ENCODE assay signal across 17 cellular contexts in genomic region chr12:129185855-129186254, GRCh38.
"Had no signal": no experiment of that assay in that cellular context is flagged by ENCODE, and none has a peak within 500 bp of the region (broad histone marks: within the 10 kb centered on the region; RNA-seq: fewer than 3 reads in every experiment).

No MANE protein-coding gene starts in this region.

- H3K4me3 ChIP-seq: esophagus muscularis mucosa, gastrocnemius medialis, heart right ventricle, mucosa of descending colon, ovary, right atrium auricular region had no signal

- DNase-seq: effector memory CD8-positive, alpha-beta T cell; gastrocnemius medialis; heart right ventricle; hypothalamus; mucosa of descending colon; naive thymus-derived CD8-positive, alpha-beta T cell; ovary; small intestine; stimulated activated CD4-positive, alpha-beta T cell treated with anti-CD3 and anti-CD28 coated beads, Interleukin-2, amount 100 ng/mL, for 48 hours; stimulated activated naive CD4-positive, alpha-beta T cell treated with Interleukin-2 at 50 U/mL for 16 hours; trophoblast cell had no signal

- H3K27me3 Mint-ChIP-seq: dendritic cell treated with granulocyte-macrophage colony-stimulating factor and Interleukin-4, amounts not matched to agents 40 ng/mL and 50 ng/mL, for 4 days had no signal

- H3K27ac Mint-ChIP-seq: dendritic cell treated with granulocyte-macrophage colony-stimulating factor and Interleukin-4, amounts not matched to agents 40 ng/mL and 50 ng/mL, for 4 days; effector memory CD8-positive, alpha-beta T cell; naive thymus-derived CD8-positive, alpha-beta T cell had no signal

- H3K9me3 Mint-ChIP-seq: effector memory CD8-positive, alpha-beta T cell; neural crest cell had no signal

- FAIRE-seq: urothelium cell line had no signal

- H3K4me3 Mint-ChIP-seq: dendritic cell treated with granulocyte-macrophage colony-stimulating factor and Interleukin-4, amounts not matched to agents 40 ng/mL and 50 ng/mL, for 4 days; effector memory CD8-positive, alpha-beta T cell; naive thymus-derived CD8-positive, alpha-beta T cell; neural crest cell had no signal

- ATAC-seq: effector memory CD8-positive, alpha-beta T cell; gastrocnemius medialis; heart right ventricle; left lobe of liver; mucosa of descending colon; naive thymus-derived CD8-positive, alpha-beta T cell had no signal
